ENCODE assay signal across 24 cellular contexts in the genomic region with DNA sequence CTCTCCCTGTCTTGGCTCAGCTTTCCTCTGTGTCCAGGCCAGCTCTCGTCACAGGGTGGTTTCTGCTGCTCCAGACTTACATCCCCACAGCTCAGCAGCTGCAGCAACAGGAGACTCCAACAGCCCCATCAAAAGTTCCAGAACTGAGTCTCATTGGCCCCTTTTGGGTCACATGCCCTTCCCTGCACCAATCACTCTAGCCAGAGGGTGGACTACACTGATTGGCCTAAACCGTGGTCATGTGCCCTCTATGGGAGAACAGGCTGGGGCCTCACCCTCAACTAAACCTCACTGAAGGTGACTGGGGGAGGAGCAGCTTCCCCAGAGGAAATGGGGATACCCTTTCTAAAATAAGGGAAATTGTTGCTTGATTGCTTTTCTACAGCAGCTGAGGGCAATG. TPM values are rescaled to one million over a fixed set of nuclear protein-coding genes. Genes with fewer than 3 reads are reported as not detected.
"Had no signal": no experiment of that assay in that cellular context is flagged by ENCODE, and none has a peak within 500 bp of the region (broad histone marks: within the 10 kb centered on the region; RNA-seq: fewer than 3 reads in every experiment).

No MANE protein-coding gene starts in this region.

- FAIRE-seq: bronchial epithelial cell, frontal cortex, islet of Langerhans had no signal

- H3K9me3 ChIP-seq: ascending aorta, lower lobe of right lung, prostate gland, transverse colon, vagina had no signal

- H3K36me3 Mint-ChIP-seq: activated naive CD4-positive, alpha-beta T cell treated with anti-CD3 and anti-CD28 coated beads, Interleukin-2, amount 10 ng/mL, durations not matched to agents 7 days and 5 days; mesothelial cell of epicardium had no signal

- H3K27ac Mint-ChIP-seq: activated CD4-positive, alpha-beta T cell treated with anti-CD3 and anti-CD28 coated beads, Interleukin-2, amount 10 ng/mL, durations not matched to agents 7 days and 5 days; activated naive CD4-positive, alpha-beta T cell treated with anti-CD3 and anti-CD28 coated beads, Interleukin-2, amount 10 ng/mL, durations not matched to agents 7 days and 5 days; mesothelial cell of epicardium; nephron progenitor cell had no signal

- H3K27me3 ChIP-seq: ascending aorta, vagina had no signal

- H3K4me2 ChIP-seq: smooth muscle cell had no signal

- H3K4me3 ChIP-seq: ascending aorta, heart right ventricle, lower lobe of right lung, prostate gland, smooth muscle cell, transverse colon, vagina had no signal

- ATAC-seq: heart right ventricle, left colon, lower lobe of right lung, right cardiac atrium had no signal

- H3K4me1 Mint-ChIP-seq: mesothelial cell of epicardium had no signal

- H3K4me3 Mint-ChIP-seq: activated CD4-positive, alpha-beta T cell treated with anti-CD3 and anti-CD28 coated beads, Interleukin-2, amount 10 ng/mL, durations not matched to agents 7 days and 5 days; activated naive CD4-positive, alpha-beta T cell treated with anti-CD3 and anti-CD28 coated beads, Interleukin-2, amount 10 ng/mL, durations not matched to agents 7 days and 5 days; mesothelial cell of epicardium; nephron progenitor cell had no signal

- H3K4me1 ChIP-seq: ascending aorta, heart right ventricle, lower lobe of right lung, prostate gland, transverse colon, vagina had no signal

- H3K9me3 Mint-ChIP-seq: activated CD4-positive, alpha-beta T cell treated with anti-CD3 and anti-CD28 coated beads, Interleukin-2, amount 10 ng/mL, durations not matched to agents 7 days and 5 days; activated naive CD4-positive, alpha-beta T cell treated with anti-CD3 and anti-CD28 coated beads, Interleukin-2, amount 10 ng/mL, durations not matched to agents 7 days and 5 days; mesothelial cell of epicardium; nephron progenitor cell had no signal

- H3K27ac ChIP-seq: ascending aorta, epithelial cell of prostate, heart right ventricle, lower lobe of right lung, prostate gland, transverse colon, vagina had no signal

- DNase-seq: activated CD4-positive, alpha-beta T cell treated with anti-CD3 and anti-CD28 coated beads, Interleukin-2, amount 10 ng/mL, durations not matched to agents 7 days and 5 days; activated naive CD4-positive, alpha-beta T cell treated with anti-CD3 and anti-CD28 coated beads, Interleukin-2, amount 10 ng/mL, durations not matched to agents 7 days and 5 days; activated T-cell treated with anti-CD3 and anti-CD28 coated beads, Interleukin-2, amount 50 U/mL, for 1 hour; heart right ventricle; left colon; lower lobe of right lung; nephron progenitor cell; right cardiac atrium; stimulated activated CD4-positive, alpha-beta T cell treated with anti-CD3 and anti-CD28 coated beads, Interleukin-4, amount 100 ng/mL, for 4 hours; stimulated activated CD8-positive, alpha-beta memory T cell treated with anti-CD3 and anti-CD28 coated beads, Interleukin-4, amount 100 ng/mL, for 48 hours; stimulated activated naive CD4-positive, alpha-beta T cell treated with Interleukin-2 at 50 U/mL for 16 hours; substantia nigra; transverse colon had no signal

- H3K36me3 ChIP-seq: ascending aorta, heart right ventricle, lower lobe of right lung, prostate gland, transverse colon, vagina had no signal

RNA-seq across cellular contexts. Expression of a gene that starts 44.4 kb away (rescaled TPM):
- total RNA-seq: activated CD4-positive, alpha-beta T cell treated with anti-CD3 and anti-CD28 coated beads, Interleukin-2, amount 10 ng/mL, durations not matched to agents 7 days and 5 days; ascending aorta; bronchial epithelial cell; dermis microvascular lymphatic vessel endothelial cell; heart right ventricle; mesothelial cell of epicardium; omental fat pad; smooth muscle cell had no signal
- polyA plus RNA-seq: smooth muscle cell had no signal
